In the genomic region with DNA sequence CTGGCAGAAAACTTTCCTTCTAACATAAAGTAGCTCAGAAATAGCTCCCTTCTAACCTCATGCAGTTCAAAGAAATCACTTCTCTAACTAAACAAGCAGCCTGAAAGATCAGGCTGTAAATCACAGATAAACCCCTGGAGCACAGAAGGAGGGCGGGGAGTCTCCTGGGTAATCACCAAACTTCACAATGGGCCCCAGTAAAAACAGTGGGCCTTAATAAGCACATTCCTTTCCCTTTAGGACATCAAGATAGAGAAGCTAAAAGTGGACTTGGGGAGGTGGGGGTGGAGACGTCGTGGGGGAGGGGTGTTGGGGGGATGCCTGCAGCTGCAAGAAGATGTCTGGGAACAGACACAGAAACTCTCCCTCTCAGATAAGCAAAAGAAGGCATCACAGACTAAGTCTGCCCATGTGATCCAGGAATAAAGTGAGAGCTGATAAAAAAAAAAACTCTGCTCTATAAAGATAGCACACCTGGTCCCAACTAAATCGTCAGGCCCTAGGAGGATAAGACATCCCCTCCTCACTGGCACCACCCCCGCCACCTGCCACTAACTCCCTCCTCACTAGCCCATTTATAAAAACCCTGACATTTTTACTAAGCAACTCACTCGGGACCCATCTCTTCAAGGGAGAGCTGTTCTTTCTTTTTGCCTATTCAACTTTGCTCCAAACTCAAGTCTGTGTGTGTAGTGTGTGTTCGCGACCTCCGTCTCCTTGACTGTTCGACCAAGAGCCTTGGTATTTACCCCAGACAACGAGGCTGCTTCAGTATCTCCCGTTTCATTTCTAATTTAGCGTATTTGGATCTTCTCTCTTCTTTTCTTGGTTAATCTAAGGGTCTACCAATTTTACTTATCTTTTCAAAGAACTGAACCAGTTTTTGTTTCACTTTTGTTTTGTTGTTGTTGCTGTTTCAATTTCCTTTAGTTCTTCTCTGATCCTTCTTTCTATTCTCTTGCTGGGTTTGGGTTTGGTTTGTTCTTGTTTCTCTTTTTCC, we compare ENCODE assay signal across 1 cellular context.
TF ChIP-seq lines count a peak whose summit lies in the region.

No MANE protein-coding gene starts in this region.

TF ChIP-seq in GM12878, 131 proteins besides CTCF, POLR2A, EP300 and RAD21:
- TF ChIP-seq, protein P1, sequence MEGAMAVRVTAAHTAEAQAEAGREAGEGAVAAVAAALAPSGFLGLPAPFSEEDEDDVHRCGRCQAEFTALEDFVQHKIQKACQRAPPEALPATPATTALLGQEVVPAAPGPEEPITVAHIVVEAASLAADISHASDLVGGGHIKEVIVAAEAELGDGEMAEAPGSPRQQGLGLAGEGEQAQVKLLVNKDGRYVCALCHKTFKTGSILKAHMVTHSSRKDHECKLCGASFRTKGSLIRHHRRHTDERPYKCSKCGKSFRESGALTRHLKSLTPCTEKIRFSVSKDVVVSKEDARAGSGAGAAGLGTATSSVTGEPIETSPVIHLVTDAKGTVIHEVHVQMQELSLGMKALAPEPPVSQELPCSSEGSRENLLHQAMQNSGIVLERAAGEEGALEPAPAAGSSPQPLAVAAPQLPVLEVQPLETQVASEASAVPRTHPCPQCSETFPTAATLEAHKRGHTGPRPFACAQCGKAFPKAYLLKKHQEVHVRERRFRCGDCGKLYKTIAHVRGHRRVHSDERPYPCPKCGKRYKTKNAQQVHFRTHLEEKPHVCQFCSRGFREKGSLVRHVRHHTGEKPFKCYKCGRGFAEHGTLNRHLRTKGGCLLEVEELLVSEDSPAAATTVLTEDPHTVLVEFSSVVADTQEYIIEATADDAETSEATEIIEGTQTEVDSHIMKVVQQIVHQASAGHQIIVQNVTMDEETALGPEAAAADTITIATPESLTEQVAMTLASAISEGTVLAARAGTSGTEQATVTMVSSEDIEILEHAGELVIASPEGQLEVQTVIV (IDR thresholded peaks at IDR 0.05; ENCODE audit: borderline replicate concordance, partially characterized antibody): no peak
- TF ChIP-seq, protein P2, sequence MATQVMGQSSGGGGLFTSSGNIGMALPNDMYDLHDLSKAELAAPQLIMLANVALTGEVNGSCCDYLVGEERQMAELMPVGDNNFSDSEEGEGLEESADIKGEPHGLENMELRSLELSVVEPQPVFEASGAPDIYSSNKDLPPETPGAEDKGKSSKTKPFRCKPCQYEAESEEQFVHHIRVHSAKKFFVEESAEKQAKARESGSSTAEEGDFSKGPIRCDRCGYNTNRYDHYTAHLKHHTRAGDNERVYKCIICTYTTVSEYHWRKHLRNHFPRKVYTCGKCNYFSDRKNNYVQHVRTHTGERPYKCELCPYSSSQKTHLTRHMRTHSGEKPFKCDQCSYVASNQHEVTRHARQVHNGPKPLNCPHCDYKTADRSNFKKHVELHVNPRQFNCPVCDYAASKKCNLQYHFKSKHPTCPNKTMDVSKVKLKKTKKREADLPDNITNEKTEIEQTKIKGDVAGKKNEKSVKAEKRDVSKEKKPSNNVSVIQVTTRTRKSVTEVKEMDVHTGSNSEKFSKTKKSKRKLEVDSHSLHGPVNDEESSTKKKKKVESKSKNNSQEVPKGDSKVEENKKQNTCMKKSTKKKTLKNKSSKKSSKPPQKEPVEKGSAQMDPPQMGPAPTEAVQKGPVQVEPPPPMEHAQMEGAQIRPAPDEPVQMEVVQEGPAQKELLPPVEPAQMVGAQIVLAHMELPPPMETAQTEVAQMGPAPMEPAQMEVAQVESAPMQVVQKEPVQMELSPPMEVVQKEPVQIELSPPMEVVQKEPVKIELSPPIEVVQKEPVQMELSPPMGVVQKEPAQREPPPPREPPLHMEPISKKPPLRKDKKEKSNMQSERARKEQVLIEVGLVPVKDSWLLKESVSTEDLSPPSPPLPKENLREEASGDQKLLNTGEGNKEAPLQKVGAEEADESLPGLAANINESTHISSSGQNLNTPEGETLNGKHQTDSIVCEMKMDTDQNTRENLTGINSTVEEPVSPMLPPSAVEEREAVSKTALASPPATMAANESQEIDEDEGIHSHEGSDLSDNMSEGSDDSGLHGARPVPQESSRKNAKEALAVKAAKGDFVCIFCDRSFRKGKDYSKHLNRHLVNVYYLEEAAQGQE (IDR thresholded peaks at IDR 0.05; ENCODE audit: low read depth, low read length): no peak
- TF ChIP-seq, protein P3, sequence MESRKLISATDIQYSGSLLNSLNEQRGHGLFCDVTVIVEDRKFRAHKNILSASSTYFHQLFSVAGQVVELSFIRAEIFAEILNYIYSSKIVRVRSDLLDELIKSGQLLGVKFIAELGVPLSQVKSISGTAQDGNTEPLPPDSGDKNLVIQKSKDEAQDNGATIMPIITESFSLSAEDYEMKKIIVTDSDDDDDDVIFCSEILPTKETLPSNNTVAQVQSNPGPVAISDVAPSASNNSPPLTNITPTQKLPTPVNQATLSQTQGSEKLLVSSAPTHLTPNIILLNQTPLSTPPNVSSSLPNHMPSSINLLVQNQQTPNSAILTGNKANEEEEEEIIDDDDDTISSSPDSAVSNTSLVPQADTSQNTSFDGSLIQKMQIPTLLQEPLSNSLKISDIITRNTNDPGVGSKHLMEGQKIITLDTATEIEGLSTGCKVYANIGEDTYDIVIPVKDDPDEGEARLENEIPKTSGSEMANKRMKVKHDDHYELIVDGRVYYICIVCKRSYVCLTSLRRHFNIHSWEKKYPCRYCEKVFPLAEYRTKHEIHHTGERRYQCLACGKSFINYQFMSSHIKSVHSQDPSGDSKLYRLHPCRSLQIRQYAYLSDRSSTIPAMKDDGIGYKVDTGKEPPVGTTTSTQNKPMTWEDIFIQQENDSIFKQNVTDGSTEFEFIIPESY (IDR thresholded peaks at IDR 0.05): no peak
- TF ChIP-seq, protein P4, sequence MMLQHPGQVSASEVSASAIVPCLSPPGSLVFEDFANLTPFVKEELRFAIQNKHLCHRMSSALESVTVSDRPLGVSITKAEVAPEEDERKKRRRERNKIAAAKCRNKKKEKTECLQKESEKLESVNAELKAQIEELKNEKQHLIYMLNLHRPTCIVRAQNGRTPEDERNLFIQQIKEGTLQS (IDR thresholded peaks at IDR 0.05; ENCODE audit: borderline replicate concordance, extremely low read depth, low read depth, low read length): no peak
- no peak for TF ChIP-seq PML (IDR thresholded peaks at IDR 0.05; ENCODE audit: low read length)
- 0 out of 2 replicates have a peak, but pooled peaks have one; percentile 15 for TF ChIP-seq IRF4 (IDR thresholded peaks at IDR 0.05; ENCODE audit: low read depth, low read length)
- no peak for TF ChIP-seq BMI1 (IDR thresholded peaks at IDR 0.05; ENCODE audit: borderline replicate concordance)
- TF ChIP-seq, protein P5, sequence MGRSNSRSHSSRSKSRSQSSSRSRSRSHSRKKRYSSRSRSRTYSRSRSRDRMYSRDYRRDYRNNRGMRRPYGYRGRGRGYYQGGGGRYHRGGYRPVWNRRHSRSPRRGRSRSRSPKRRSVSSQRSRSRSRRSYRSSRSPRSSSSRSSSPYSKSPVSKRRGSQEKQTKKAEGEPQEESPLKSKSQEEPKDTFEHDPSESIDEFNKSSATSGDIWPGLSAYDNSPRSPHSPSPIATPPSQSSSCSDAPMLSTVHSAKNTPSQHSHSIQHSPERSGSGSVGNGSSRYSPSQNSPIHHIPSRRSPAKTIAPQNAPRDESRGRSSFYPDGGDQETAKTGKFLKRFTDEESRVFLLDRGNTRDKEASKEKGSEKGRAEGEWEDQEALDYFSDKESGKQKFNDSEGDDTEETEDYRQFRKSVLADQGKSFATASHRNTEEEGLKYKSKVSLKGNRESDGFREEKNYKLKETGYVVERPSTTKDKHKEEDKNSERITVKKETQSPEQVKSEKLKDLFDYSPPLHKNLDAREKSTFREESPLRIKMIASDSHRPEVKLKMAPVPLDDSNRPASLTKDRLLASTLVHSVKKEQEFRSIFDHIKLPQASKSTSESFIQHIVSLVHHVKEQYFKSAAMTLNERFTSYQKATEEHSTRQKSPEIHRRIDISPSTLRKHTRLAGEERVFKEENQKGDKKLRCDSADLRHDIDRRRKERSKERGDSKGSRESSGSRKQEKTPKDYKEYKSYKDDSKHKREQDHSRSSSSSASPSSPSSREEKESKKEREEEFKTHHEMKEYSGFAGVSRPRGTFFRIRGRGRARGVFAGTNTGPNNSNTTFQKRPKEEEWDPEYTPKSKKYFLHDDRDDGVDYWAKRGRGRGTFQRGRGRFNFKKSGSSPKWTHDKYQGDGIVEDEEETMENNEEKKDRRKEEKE (IDR thresholded peaks at IDR 0.05): no peak
- TF ChIP-seq SMAD5 (IDR thresholded peaks at IDR 0.05; ENCODE audit: low read depth): no peak
- no peak for TF ChIP-seq BHLHE40 (IDR thresholded peaks at IDR 0.05; ENCODE audit: borderline replicate concordance in 1 of 2, low read depth in 2 of 2, low read length in 1 of 2)
- TF ChIP-seq RBBP5 (conservative IDR thresholded peaks at IDR 0.05): 0 out of 2 replicates have a peak, but pooled peaks have one; percentile 55
- TF ChIP-seq, protein P6, sequence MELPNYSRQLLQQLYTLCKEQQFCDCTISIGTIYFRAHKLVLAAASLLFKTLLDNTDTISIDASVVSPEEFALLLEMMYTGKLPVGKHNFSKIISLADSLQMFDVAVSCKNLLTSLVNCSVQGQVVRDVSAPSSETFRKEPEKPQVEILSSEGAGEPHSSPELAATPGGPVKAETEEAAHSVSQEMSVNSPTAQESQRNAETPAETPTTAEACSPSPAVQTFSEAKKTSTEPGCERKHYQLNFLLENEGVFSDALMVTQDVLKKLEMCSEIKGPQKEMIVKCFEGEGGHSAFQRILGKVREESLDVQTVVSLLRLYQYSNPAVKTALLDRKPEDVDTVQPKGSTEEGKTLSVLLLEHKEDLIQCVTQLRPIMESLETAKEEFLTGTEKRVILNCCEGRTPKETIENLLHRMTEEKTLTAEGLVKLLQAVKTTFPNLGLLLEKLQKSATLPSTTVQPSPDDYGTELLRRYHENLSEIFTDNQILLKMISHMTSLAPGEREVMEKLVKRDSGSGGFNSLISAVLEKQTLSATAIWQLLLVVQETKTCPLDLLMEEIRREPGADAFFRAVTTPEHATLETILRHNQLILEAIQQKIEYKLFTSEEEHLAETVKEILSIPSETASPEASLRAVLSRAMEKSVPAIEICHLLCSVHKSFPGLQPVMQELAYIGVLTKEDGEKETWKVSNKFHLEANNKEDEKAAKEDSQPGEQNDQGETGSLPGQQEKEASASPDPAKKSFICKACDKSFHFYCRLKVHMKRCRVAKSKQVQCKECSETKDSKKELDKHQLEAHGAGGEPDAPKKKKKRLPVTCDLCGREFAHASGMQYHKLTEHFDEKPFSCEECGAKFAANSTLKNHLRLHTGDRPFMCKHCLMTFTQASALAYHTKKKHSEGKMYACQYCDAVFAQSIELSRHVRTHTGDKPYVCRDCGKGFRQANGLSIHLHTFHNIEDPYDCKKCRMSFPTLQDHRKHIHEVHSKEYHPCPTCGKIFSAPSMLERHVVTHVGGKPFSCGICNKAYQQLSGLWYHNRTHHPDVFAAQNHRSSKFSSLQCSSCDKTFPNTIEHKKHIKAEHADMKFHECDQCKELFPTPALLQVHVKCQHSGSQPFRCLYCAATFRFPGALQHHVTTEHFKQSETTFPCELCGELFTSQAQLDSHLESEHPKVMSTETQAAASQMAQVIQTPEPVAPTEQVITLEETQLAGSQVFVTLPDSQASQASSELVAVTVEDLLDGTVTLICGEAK (IDR thresholded peaks at IDR 0.05; ENCODE audit: borderline replicate concordance): peak; percentile 19; the same call in 1 of the 2 replicates
- TF ChIP-seq IKZF2 (IDR thresholded peaks at IDR 0.05): peak in 1 of 2 experiments; percentile 20; a peak in 2 of 4 replicates
- TF ChIP-seq ATF7 (IDR thresholded peaks at IDR 0.05; ENCODE audit: low read depth): 0 out of 2 replicates have a peak, but pooled peaks have one; percentile 33
- TF ChIP-seq, protein P7, sequence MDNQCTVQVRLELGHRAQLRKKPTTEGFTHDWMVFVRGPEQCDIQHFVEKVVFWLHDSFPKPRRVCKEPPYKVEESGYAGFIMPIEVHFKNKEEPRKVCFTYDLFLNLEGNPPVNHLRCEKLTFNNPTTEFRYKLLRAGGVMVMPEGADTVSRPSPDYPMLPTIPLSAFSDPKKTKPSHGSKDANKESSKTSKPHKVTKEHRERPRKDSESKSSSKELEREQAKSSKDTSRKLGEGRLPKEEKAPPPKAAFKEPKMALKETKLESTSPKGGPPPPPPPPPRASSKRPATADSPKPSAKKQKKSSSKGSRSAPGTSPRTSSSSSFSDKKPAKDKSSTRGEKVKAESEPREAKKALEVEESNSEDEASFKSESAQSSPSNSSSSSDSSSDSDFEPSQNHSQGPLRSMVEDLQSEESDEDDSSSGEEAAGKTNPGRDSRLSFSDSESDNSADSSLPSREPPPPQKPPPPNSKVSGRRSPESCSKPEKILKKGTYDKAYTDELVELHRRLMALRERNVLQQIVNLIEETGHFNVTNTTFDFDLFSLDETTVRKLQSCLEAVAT (IDR thresholded peaks at IDR 0.05): peak; percentile 71
- peak; percentile 91; the same call in 1 of the 2 replicates for TF ChIP-seq ASH2L (IDR thresholded peaks at IDR 0.05; ENCODE audit: borderline replicate concordance, low read depth)
